ENCODE assay signal across 15 cellular contexts in the genomic region with DNA sequence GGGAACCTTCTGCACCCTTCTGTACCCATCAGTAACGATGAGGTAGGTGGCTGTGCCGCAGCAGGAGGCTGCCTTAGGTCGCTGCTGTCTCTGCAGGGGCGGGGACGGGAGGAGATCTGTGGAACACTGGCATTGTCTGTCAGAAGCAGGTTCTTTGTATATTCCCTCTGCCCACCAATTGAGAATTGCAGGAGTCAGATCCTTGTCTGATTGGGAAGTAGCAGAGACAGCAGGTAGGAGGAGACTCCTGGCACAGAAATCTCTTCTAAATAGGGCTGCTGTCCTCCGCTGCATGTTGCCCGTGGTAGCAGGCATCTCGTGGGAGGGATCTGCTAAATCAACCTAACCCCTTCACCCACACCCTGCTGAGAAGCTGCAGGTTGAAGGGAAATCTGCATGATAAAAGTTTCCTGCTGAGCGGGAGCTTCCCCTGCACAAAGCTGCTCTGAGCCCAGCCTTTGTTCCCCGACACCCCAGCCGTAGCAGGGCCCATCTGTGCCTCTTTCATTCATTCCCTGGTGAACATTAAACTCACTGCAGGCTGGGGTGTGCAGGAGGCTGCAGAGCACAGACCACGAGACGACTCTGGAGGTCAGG. TPM values are rescaled to one million over a fixed set of nuclear protein-coding genes. Genes with fewer than 3 reads are reported as not detected.
DNase-seq lines count a peak whose midpoint lies in the region; ATAC-seq and TF ChIP-seq lines count a peak whose summit lies in the region.
"Had no signal": no experiment of that assay in that cellular context is flagged by ENCODE, and none has a peak within 500 bp of the region (broad histone marks: within the 10 kb centered on the region; RNA-seq: fewer than 3 reads in every experiment).

No MANE protein-coding gene starts in this region.

- H3K36me3 Mint-ChIP-seq in brain (peaks cover 77% of the 10 kb centered on the region), Calu3 (ENCODE audit: insufficient read depth, unreplicated experiment) (peaks cover 32% of the 10 kb centered on the region)
- peaks cover 67% of the 10 kb centered on the region for H3K36me3 Mint-ChIP-seq in activated CD8-positive, alpha-beta T cell treated with anti-CD3 and anti-CD28 coated beads, Interleukin-2, amount 10 ng/mL, durations not matched to agents 7 days and 5 days (ENCODE audit: low read depth)

- no peak for TF ChIP-seq CTCF in brain (conservative IDR thresholded peaks at IDR 0.05)
- TF ChIP-seq CTCF in Calu3 (IDR thresholded peaks at IDR 0.05; ENCODE audit: unreplicated experiment), result no peak

- H3K27me3 Mint-ChIP-seq in brain (peaks cover 8% of the 10 kb centered on the region), Calu3 (ENCODE audit: unreplicated experiment) (no peaks in the 10 kb centered on the region)
- no peaks in the 10 kb centered on the region for H3K27me3 Mint-ChIP-seq in activated CD8-positive, alpha-beta T cell treated with anti-CD3 and anti-CD28 coated beads, Interleukin-2, amount 10 ng/mL, durations not matched to agents 7 days and 5 days (ENCODE audit: low read depth)
- H3K27me3 Mint-ChIP-seq: activated CD4-positive, alpha-beta T cell treated with anti-CD3 and anti-CD28 coated beads, Interleukin-2, amount 10 ng/mL, durations not matched to agents 7 days and 5 days; activated naive CD8-positive, alpha-beta T cell; activated T-cell treated with anti-CD3 and anti-CD28 coated beads, Interleukin-2, amount 50 U/mL, for 24 hours; CD4-positive, CD25-positive, alpha-beta regulatory T cell had no signal

- no TSS peak for BruUV-seq in Calu3 (replicated peaks; lab: Mats Ljungman, UMichigan)

- H3K27ac Mint-ChIP-seq in brain (peak overlapping the region; percentile 88 to 96 (median 91)), Calu3 (ENCODE audit: unreplicated experiment) (no peak overlapping the region)
- H3K27ac Mint-ChIP-seq in activated CD8-positive, alpha-beta T cell treated with anti-CD3 and anti-CD28 coated beads, Interleukin-2, amount 10 ng/mL, durations not matched to agents 7 days and 5 days, result no peak overlapping the region
- H3K27ac Mint-ChIP-seq: activated CD4-positive, alpha-beta T cell treated with anti-CD3 and anti-CD28 coated beads, Interleukin-2, amount 10 ng/mL, durations not matched to agents 7 days and 5 days; activated naive CD8-positive, alpha-beta T cell; activated T-cell treated with anti-CD3 and anti-CD28 coated beads, Interleukin-2, amount 50 U/mL, for 24 hours; CD4-positive, CD25-positive, alpha-beta regulatory T cell had no signal

- H3K4me1 Mint-ChIP-seq in brain (peaks cover 66% of the 10 kb centered on the region), Calu3 (ENCODE audit: low read depth, unreplicated experiment) (no peaks in the 10 kb centered on the region)
- H3K4me1 Mint-ChIP-seq in activated CD8-positive, alpha-beta T cell treated with anti-CD3 and anti-CD28 coated beads, Interleukin-2, amount 10 ng/mL, durations not matched to agents 7 days and 5 days (ENCODE audit: low read depth), result peaks cover 5% of the 10 kb centered on the region

- POLR2A ChIA-PET in activated CD8-positive, alpha-beta T cell treated with anti-CD3 and anti-CD28 coated beads, Interleukin-2, amount 10 ng/mL, durations not matched to agents 7 days and 5 days (lab: Charles Lee), result no interaction called here

- ATAC-seq in stimulated activated naive CD8-positive, alpha-beta T cell treated with anti-CD3 and anti-CD28 coated beads, Interleukin-15, Interleukin-2, amounts not matched to agents 100 U/mL and 50 U/mL, for 24 hours, result no peak
- no peak for ATAC-seq in activated CD8-positive, alpha-beta T cell treated with anti-CD3 and anti-CD28 coated beads, Interleukin-2, amount 10 ng/mL, durations not matched to agents 7 days and 5 days
- ATAC-seq in HG03025 (IDR thresholded peaks at IDR 0.05; ENCODE audit: low FRiP score, unreplicated experiment), result no peak

- DNase-seq in NCI-H2171 treated with DMSO at 0.1 percent for 48 hours (lab: John Stamatoyannopoulos, UW) (peak; percentile 55), NCI-H2171 (lab: John Stamatoyannopoulos, UW) (no peak), islet precursor cell (peak; percentile 54), Calu3 (no peak)
- no peak for DNase-seq in stimulated activated naive CD8-positive, alpha-beta T cell treated with anti-CD3 and anti-CD28 coated beads, Interleukin-15, Interleukin-2, amounts not matched to agents 100 U/mL and 50 U/mL, for 24 hours
- DNase-seq in activated CD8-positive, alpha-beta T cell treated with anti-CD3 and anti-CD28 coated beads, Interleukin-2, amount 10 ng/mL, durations not matched to agents 7 days and 5 days, result no peak
- DNase-seq: 8988T; activated CD4-positive, alpha-beta T cell treated with anti-CD3 and anti-CD28 coated beads, Interleukin-2, amount 10 ng/mL, durations not matched to agents 7 days and 5 days; activated T-cell treated with anti-CD3 and anti-CD28 coated beads, Interleukin-2, amount 50 U/mL, for 24 hours; CD4-positive, CD25-positive, alpha-beta regulatory T cell; NCI-H187 treated with DMSO at 0.1 percent for 48 hours; NK-92 treated with Interleukin-12 subunit alpha and Interleukin-12 subunit beta, amount 100 ng/mL, for 24 hours had no signal

- H3K9me3 Mint-ChIP-seq in brain (no peaks in the 10 kb centered on the region), Calu3 (ENCODE audit: low read depth, unreplicated experiment) (no peaks in the 10 kb centered on the region)
- H3K9me3 Mint-ChIP-seq in activated CD8-positive, alpha-beta T cell treated with anti-CD3 and anti-CD28 coated beads, Interleukin-2, amount 10 ng/mL, durations not matched to agents 7 days and 5 days (ENCODE audit: insufficient read depth), result no peaks in the 10 kb centered on the region
- H3K9me3 Mint-ChIP-seq: activated CD4-positive, alpha-beta T cell treated with anti-CD3 and anti-CD28 coated beads, Interleukin-2, amount 10 ng/mL, durations not matched to agents 7 days and 5 days; activated T-cell treated with anti-CD3 and anti-CD28 coated beads, Interleukin-2, amount 50 U/mL, for 24 hours; CD4-positive, CD25-positive, alpha-beta regulatory T cell had no signal

- CTCF ChIA-PET in activated CD8-positive, alpha-beta T cell treated with anti-CD3 and anti-CD28 coated beads, Interleukin-2, amount 10 ng/mL, durations not matched to agents 7 days and 5 days (lab: Charles Lee), result no interaction called here
- CTCF ChIA-PET in Calu3 (lab: Charles Lee), result no interaction called here

- intact Hi-C loops in Calu3 (cut with micrococcal nuclease; ENCODE audit: unreplicated experiment), result no loop called here

- H3K4me3 Mint-ChIP-seq in brain (peak overlapping the region in 4 of 5 experiments; percentile 33 to 71 (median 58)), Calu3 (ENCODE audit: low read depth, unreplicated experiment) (no peak overlapping the region)
- no peak overlapping the region for H3K4me3 Mint-ChIP-seq in activated CD8-positive, alpha-beta T cell treated with anti-CD3 and anti-CD28 coated beads, Interleukin-2, amount 10 ng/mL, durations not matched to agents 7 days and 5 days
- H3K4me3 Mint-ChIP-seq: activated CD4-positive, alpha-beta T cell treated with anti-CD3 and anti-CD28 coated beads, Interleukin-2, amount 10 ng/mL, durations not matched to agents 7 days and 5 days; activated naive CD8-positive, alpha-beta T cell; activated T-cell treated with anti-CD3 and anti-CD28 coated beads, Interleukin-2, amount 50 U/mL, for 24 hours; CD4-positive, CD25-positive, alpha-beta regulatory T cell had no signal

RNA-seq across cellular contexts. Expression of gene SARS1, which starts 15.9 kb away (rescaled TPM):
- 402 TPM for polyA plus RNA-seq in brain (ENCODE audit: insufficient read depth, low read depth, low replicate concordance)
- total RNA-seq in activated CD8-positive, alpha-beta T cell treated with anti-CD3 and anti-CD28 coated beads, Interleukin-2, amount 10 ng/mL, durations not matched to agents 7 days and 5 days, result 100 to 1,000 TPM; 145 to 157 TPM
- total RNA-seq in Calu3 (2022), result 119 and 129 TPM in 2 replicates

RNA-seq across cellular contexts. Expression of gene CELSR2, which starts 19.7 kb away (rescaled TPM):
- polyA plus RNA-seq in brain (ENCODE audit: insufficient read depth, low read depth, low replicate concordance), result 109 TPM
- total RNA-seq in activated CD8-positive, alpha-beta T cell treated with anti-CD3 and anti-CD28 coated beads, Interleukin-2, amount 10 ng/mL, durations not matched to agents 7 days and 5 days, result 1 to 10 TPM; 4.9 to 5.2 TPM
- total RNA-seq in Calu3 (2022), result 5.1 and 5.3 TPM in 2 replicates

RNA-seq across cellular contexts. Expression of gene PSRC1, which starts 53.3 kb away (rescaled TPM):
- polyA plus RNA-seq in brain (ENCODE audit: insufficient read depth, low read depth, low replicate concordance), result 77.5 TPM
- 10 to 100 TPM; 38.2 to 40.7 TPM for total RNA-seq in activated CD8-positive, alpha-beta T cell treated with anti-CD3 and anti-CD28 coated beads, Interleukin-2, amount 10 ng/mL, durations not matched to agents 7 days and 5 days
- total RNA-seq in Calu3 (2022), result 17.1 and 21.3 TPM in 2 replicates

Comparison
In these comparisons a context has a peak if more than half of its experiments do, and no peak if none do; other contexts are left out.
1. DNase-seq: peak in NCI-H2171 treated with DMSO at 0.1 percent for 48 hours (single experiment) and islet precursor cell (single experiment); none in NCI-H2171 (single experiment), stimulated activated naive CD8-positive, alpha-beta T cell treated with anti-CD3 and anti-CD28 coated beads, Interleukin-15, Interleukin-2, amounts not matched to agents 100 U/mL and 50 U/mL, for 24 hours (single experiment), activated CD8-positive, alpha-beta T cell treated with anti-CD3 and anti-CD28 coated beads, Interleukin-2, amount 10 ng/mL, durations not matched to agents 7 days and 5 days (single experiment) and Calu3 (single experiment).
2. H3K27ac Mint-ChIP-seq: peak in brain (5 of 5); none in activated CD8-positive, alpha-beta T cell treated with anti-CD3 and anti-CD28 coated beads, Interleukin-2, amount 10 ng/mL, durations not matched to agents 7 days and 5 days (single experiment) and Calu3 (single experiment).
3. H3K4me3 Mint-ChIP-seq: peak in brain (4 of 5); none in activated CD8-positive, alpha-beta T cell treated with anti-CD3 and anti-CD28 coated beads, Interleukin-2, amount 10 ng/mL, durations not matched to agents 7 days and 5 days (single experiment) and Calu3 (single experiment).